9 cellular contexts compared by ENCODE assay signal in genomic region chr17:77869665-77870132, GRCh38.
A peak's percentile ranks its signal among the peaks of the same experiment; 100 is the strongest.
DNase-seq lines count a peak whose midpoint lies in the region; ATAC-seq lines count a peak whose summit lies in the region.
"Had no signal": no experiment of that assay in that cellular context is flagged by ENCODE, and none has a peak within 500 bp of the region (broad histone marks: within the 10 kb centered on the region; RNA-seq: fewer than 3 reads in every experiment).

No MANE protein-coding gene starts in this region.

- no peak overlapping the region for H3K27ac Mint-ChIP-seq in activated CD4-positive, alpha-beta T cell treated with anti-CD3 and anti-CD28 coated beads, Interleukin-2, amount 10 ng/mL, durations not matched to agents 24 days and 14 days
- peak overlapping the region; percentile 39 for H3K27ac Mint-ChIP-seq in stimulated activated naive B cell treated with anti-CD40 and anti-IgM and Interleukin-4, amounts not matched to agents 10 μg/mL and 1 μg/mL and 100 μg/mL, for 72 hours

- intact Hi-C loops in activated CD4-positive, alpha-beta T cell treated with anti-CD3 and anti-CD28 coated beads, Interleukin-2, amount 10 ng/mL, durations not matched to agents 24 days and 14 days (cut with micrococcal nuclease), result no loop called here

- ATAC-seq in HG02981 (IDR thresholded peaks at IDR 0.05; ENCODE audit: unreplicated experiment) (peak; percentile 79), HG03039 (IDR thresholded peaks at IDR 0.05; ENCODE audit: unreplicated experiment) (no peak)
- ATAC-seq in stimulated activated naive B cell treated with anti-CD40 and anti-IgM and Interleukin-4, amounts not matched to agents 10 μg/mL and 1 μg/mL and 100 μg/mL, for 72 hours (replicated peaks), result peak; percentile 92 to 96
- ATAC-seq: A549 had no signal

- H3K4me1 Mint-ChIP-seq in activated CD4-positive, alpha-beta T cell treated with anti-CD3 and anti-CD28 coated beads, Interleukin-2, amount 10 ng/mL, durations not matched to agents 24 days and 14 days, result peaks cover 26% of the 10 kb centered on the region
- H3K4me1 Mint-ChIP-seq in stimulated activated naive B cell treated with anti-CD40 and anti-IgM and Interleukin-4, amounts not matched to agents 10 μg/mL and 1 μg/mL and 100 μg/mL, for 72 hours, result peaks cover 43 to 64% of the 10 kb centered on the region in 2 donors

- H3K9me3 Mint-ChIP-seq in activated CD4-positive, alpha-beta T cell treated with anti-CD3 and anti-CD28 coated beads, Interleukin-2, amount 10 ng/mL, durations not matched to agents 24 days and 14 days, result peaks cover 2% of the 10 kb centered on the region
- no peaks in the 10 kb centered on the region for H3K9me3 Mint-ChIP-seq in stimulated activated naive B cell treated with anti-CD40 and anti-IgM and Interleukin-4, amounts not matched to agents 10 μg/mL and 1 μg/mL and 100 μg/mL, for 72 hours

- peaks cover 2% of the 10 kb centered on the region for H3K36me3 Mint-ChIP-seq in activated CD4-positive, alpha-beta T cell treated with anti-CD3 and anti-CD28 coated beads, Interleukin-2, amount 10 ng/mL, durations not matched to agents 24 days and 14 days (ENCODE audit: low read depth)
- peaks cover 0 to 6% of the 10 kb centered on the region in 2 donors for H3K36me3 Mint-ChIP-seq in stimulated activated naive B cell treated with anti-CD40 and anti-IgM and Interleukin-4, amounts not matched to agents 10 μg/mL and 1 μg/mL and 100 μg/mL, for 72 hours

- H3K27me3 Mint-ChIP-seq in activated CD4-positive, alpha-beta T cell treated with anti-CD3 and anti-CD28 coated beads, Interleukin-2, amount 10 ng/mL, durations not matched to agents 24 days and 14 days, result peaks cover 23% of the 10 kb centered on the region
- peaks cover 24% of the 10 kb centered on the region in 2 donors for H3K27me3 Mint-ChIP-seq in stimulated activated naive B cell treated with anti-CD40 and anti-IgM and Interleukin-4, amounts not matched to agents 10 μg/mL and 1 μg/mL and 100 μg/mL, for 72 hours

- H3K4me3 Mint-ChIP-seq in activated CD4-positive, alpha-beta T cell treated with anti-CD3 and anti-CD28 coated beads, Interleukin-2, amount 10 ng/mL, durations not matched to agents 24 days and 14 days, result peak overlapping the region; percentile 7
- H3K4me3 Mint-ChIP-seq in stimulated activated naive B cell treated with anti-CD40 and anti-IgM and Interleukin-4, amounts not matched to agents 10 μg/mL and 1 μg/mL and 100 μg/mL, for 72 hours, result peak overlapping the region; percentile 1 to 53

- DNase-seq in activated CD4-positive, alpha-beta T cell treated with anti-CD3 and anti-CD28 coated beads, Interleukin-2, amount 10 ng/mL, durations not matched to agents 24 days and 14 days, result peak; percentile 72
- DNase-seq in activated CD4-positive, alpha-beta T cell treated with anti-CD3 and anti-CD28 coated beads, Interleukin-2, amount 50 U/mL, for 1 hour, result no peak
- DNase-seq in SKM-1 treated with dmso at 0.1 percent for 144 hours (lab: John Stamatoyannopoulos, UW; ENCODE audit: unreplicated experiment) (peak; percentile 78), NCI-H69 (lab: John Stamatoyannopoulos, UW) (no peak), NCI-H1436 (lab: John Stamatoyannopoulos, UW) (no peak)
- peak; percentile 85 for DNase-seq in stimulated activated naive B cell treated with anti-CD40 and anti-IgM and Interleukin-4, amounts not matched to agents 10 μg/mL and 1 μg/mL and 100 μg/mL, for 72 hours

Comparison
In these comparisons a context has a peak if more than half of its experiments do, and no peak if none do; other contexts are left out.
1. DNase-seq: peak in activated CD4-positive, alpha-beta T cell treated with anti-CD3 and anti-CD28 coated beads, Interleukin-2, amount 10 ng/mL, durations not matched to agents 24 days and 14 days (single experiment), SKM-1 treated with dmso at 0.1 percent for 144 hours (single experiment) and stimulated activated naive B cell treated with anti-CD40 and anti-IgM and Interleukin-4, amounts not matched to agents 10 μg/mL and 1 μg/mL and 100 μg/mL, for 72 hours (single experiment); none in activated CD4-positive, alpha-beta T cell treated with anti-CD3 and anti-CD28 coated beads, Interleukin-2, amount 50 U/mL, for 1 hour (single experiment), NCI-H69 (single experiment) and NCI-H1436 (single experiment).